9 cellular contexts compared by ENCODE assay signal in the genomic region with DNA sequence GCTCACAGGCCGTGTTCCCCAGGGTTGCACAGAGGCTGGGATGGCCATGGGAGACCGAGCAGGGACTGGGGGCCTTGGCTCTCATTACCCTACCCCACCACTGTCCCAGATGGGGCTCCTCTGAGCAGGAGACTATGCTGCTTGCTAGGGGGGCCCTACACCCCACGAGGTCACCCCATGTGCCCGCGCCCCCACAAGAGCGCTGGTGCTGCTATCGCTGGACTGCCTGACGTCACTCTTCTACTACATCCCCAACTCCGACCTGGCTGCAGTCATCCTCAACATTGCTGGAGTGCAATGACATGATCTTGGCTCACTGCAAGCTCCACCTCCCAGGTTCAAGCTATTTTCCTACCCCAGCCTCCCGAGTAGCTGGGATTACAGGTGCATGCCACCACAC.
"Had no signal": no experiment of that assay in that cellular context is flagged by ENCODE, and none has a peak within 500 bp of the region (broad histone marks: within the 10 kb centered on the region; RNA-seq: fewer than 3 reads in every experiment).

No MANE protein-coding gene starts in this region.

- ATAC-seq: HCT116, K562 had no signal

- H2AFZ ChIP-seq: GM23248 had no signal

- H3K4me3 ChIP-seq: GM23248, HAP-1, K562 had no signal

- H3K27ac ChIP-seq: GM23248, HL-60 had no signal

- H3K4me1 ChIP-seq: HAP-1 had no signal

- H3K36me3 ChIP-seq: HAP-1 had no signal

- H3K9me3 ChIP-seq: HAP-1 had no signal

- H3K27ac Mint-ChIP-seq: HFFc6 had no signal

- FAIRE-seq: K562 had no signal

- H3K4me3 Mint-ChIP-seq: HFFc6 had no signal

- DNase-seq: GM23248, GOT3, H7, HFFc6, IMR-90 had no signal

- H3K9ac ChIP-seq: GM23248 had no signal
